18 cellular contexts compared by ENCODE assay signal in the genomic region with DNA sequence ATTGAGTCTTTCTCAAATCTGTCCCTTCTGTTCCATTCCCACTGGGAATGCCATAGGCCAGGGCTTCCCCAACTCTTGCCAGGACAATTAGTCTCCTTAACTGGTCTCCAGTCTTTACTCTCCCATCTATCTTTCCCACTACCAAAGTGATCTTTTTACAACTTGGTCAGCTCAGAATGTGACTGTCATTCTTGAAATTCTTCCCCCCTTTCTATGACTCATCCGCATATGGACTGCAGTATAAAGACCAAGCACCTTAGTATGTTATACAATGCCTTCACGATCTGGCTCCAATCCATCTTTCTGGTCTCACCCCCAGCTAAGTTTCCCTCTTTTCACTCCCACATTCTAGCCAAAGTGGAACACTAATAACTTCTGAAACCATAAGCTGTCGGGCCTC.
DNase-seq lines count a peak whose midpoint lies in the region; ATAC-seq, FAIRE-seq and TF ChIP-seq lines count a peak whose summit lies in the region.
"Had no signal": no experiment of that assay in that cellular context is flagged by ENCODE, and none has a peak within 500 bp of the region (broad histone marks: within the 10 kb centered on the region; RNA-seq: fewer than 3 reads in every experiment).

No MANE protein-coding gene starts in this region.

- H3K9me1 ChIP-seq in IMR-90 (ENCODE audit: insufficient read depth, low read length): no peaks in the 10 kb centered on the region

- 0 out of 2 replicates have a peak, but pooled peaks cover 1% of the 10 kb centered on the region for H3K36me3 ChIP-seq in IMR-90 (ENCODE audit: control insufficient read depth, insufficient read depth, low read length)
- peaks cover 0 to 3% of the 10 kb centered on the region in 2 experiments for H3K36me3 ChIP-seq in trophoblast cell (ENCODE audit: control insufficient read depth in 1 of 2, insufficient read depth in 2 of 2, low read length in 2 of 2)

- no peak overlapping the region for H2BK15ac ChIP-seq in IMR-90 (ENCODE audit: low read depth, low read length)

- H3K4me1 Mint-ChIP-seq in Calu3 (ENCODE audit: low read depth, unreplicated experiment): peaks cover 6% of the 10 kb centered on the region
- H3K4me1 Mint-ChIP-seq: CD14-positive monocyte, IgD-negative memory B cell had no signal

- no peaks in the 10 kb centered on the region for H3K4me1 ChIP-seq in IMR-90 (ENCODE audit: control insufficient read depth, insufficient read depth, low read length)
- H3K4me1 ChIP-seq in trophoblast cell (ENCODE audit: control insufficient read depth in 1 of 2, insufficient read depth in 2 of 2, low read length in 2 of 2): peaks cover 0 to 3% of the 10 kb centered on the region in 2 experiments

- no peak overlapping the region for H4K5ac ChIP-seq in IMR-90 (ENCODE audit: low read depth, low read length)

- H2AFZ ChIP-seq in IMR-90 (replicated peaks; ENCODE audit: low read length, poor library complexity) (no peak overlapping the region), trophoblast cell (ENCODE audit: insufficient read depth, low read length, poor library complexity) (no peak overlapping the region)

- H3K27ac ChIP-seq in IMR-90 (ENCODE audit: insufficient read depth, low read length) (no peak overlapping the region), trophoblast cell (ENCODE audit: low read depth, low read length) (no peak overlapping the region)

- H2BK20ac ChIP-seq in IMR-90 (ENCODE audit: low read depth, low read length): no peak overlapping the region

- no peaks in the 10 kb centered on the region for H3K36me3 Mint-ChIP-seq in Calu3 (ENCODE audit: insufficient read depth, unreplicated experiment)
- H3K36me3 Mint-ChIP-seq: CD8-positive, alpha-beta T cell; IgD-negative memory B cell had no signal

- H2AK9ac ChIP-seq in IMR-90 (replicated peaks; ENCODE audit: low read depth, low read length, poor library complexity): no peak overlapping the region

- no peaks in the 10 kb centered on the region for H3K27me3 ChIP-seq in IMR-90 (ENCODE audit: control insufficient read depth, insufficient read depth, low read length)
- no peaks in the 10 kb centered on the region for H3K27me3 ChIP-seq in trophoblast cell (ENCODE audit: insufficient read depth, low read length)

- H3K18ac ChIP-seq in IMR-90 (ENCODE audit: low read depth, low read length): no peak overlapping the region
- H3K18ac ChIP-seq in trophoblast cell (ENCODE audit: low read length): no peak overlapping the region

- H2BK12ac ChIP-seq in trophoblast cell (ENCODE audit: low read length): no peak overlapping the region

- no peak for TF ChIP-seq POLR2A in IMR-90 (IDR thresholded peaks at IDR 0.05; ENCODE audit: low read depth, low read length)

- H3K4me3 ChIP-seq in IMR-90 (ENCODE audit: insufficient read depth, low read depth, low read length) (no peak overlapping the region), trophoblast cell (ENCODE audit: low read depth, low read length) (no peak overlapping the region)

- no peak overlapping the region for H3K4me3 Mint-ChIP-seq in Calu3 (ENCODE audit: low read depth, unreplicated experiment)
- H3K4me3 Mint-ChIP-seq: CD14-positive monocyte; CD8-positive, alpha-beta T cell; HFFc6; IgD-negative memory B cell had no signal

- H4K91ac ChIP-seq in IMR-90 (ENCODE audit: insufficient read depth, low read depth, low read length) (no peak overlapping the region), trophoblast cell (ENCODE audit: low read depth, low read length) (no peak overlapping the region)

- intact Hi-C loops in IMR-90 (cut with micrococcal nuclease): no loop called here
- intact Hi-C loops in Calu3 (cut with micrococcal nuclease; ENCODE audit: unreplicated experiment): loop anchor here (10.0 kb wide), 1 partner anchor 95 kb away; no protein-coding TSS in a partner anchor

- peak; percentile 62 for FAIRE-seq in urothelium cell line (lab: Jason Lieb, UNC)
- FAIRE-seq: A204.1, GM12892, GM19239 had no signal

- TF ChIP-seq RAD21 in IMR-90 (IDR thresholded peaks at IDR 0.05; ENCODE audit: low read length): no peak

- no peak overlapping the region for H2AK5ac ChIP-seq in IMR-90 (ENCODE audit: low read depth, low read length)
- H2AK5ac ChIP-seq in trophoblast cell (ENCODE audit: low read length): no peak overlapping the region

- no peaks in the 10 kb centered on the region for H3K9me3 ChIP-seq in IMR-90 (ENCODE audit: control insufficient read depth, insufficient read depth, low read length)
- H3K9me3 ChIP-seq in trophoblast cell (ENCODE audit: insufficient read depth, low read depth, low read length): no peaks in the 10 kb centered on the region

- H3K4ac ChIP-seq in IMR-90 (ENCODE audit: low read depth, low read length) (no peak overlapping the region), trophoblast cell (ENCODE audit: low read depth, low read length) (no peak overlapping the region)

- H3K27ac Mint-ChIP-seq in Calu3 (ENCODE audit: unreplicated experiment): no peak overlapping the region
- H3K27ac Mint-ChIP-seq: CD8-positive, alpha-beta T cell; HFFc6; IgD-negative memory B cell had no signal

- H3K14ac ChIP-seq in IMR-90 (replicated peaks; ENCODE audit: low read depth, low read length) (no peak overlapping the region), trophoblast cell (ENCODE audit: low read length) (no peak overlapping the region)

- H3K9ac ChIP-seq in IMR-90 (ENCODE audit: low read depth, low read length) (no peak overlapping the region), trophoblast cell (ENCODE audit: low read length) (no peak overlapping the region)

- no peak overlapping the region for H3K23ac ChIP-seq in IMR-90 (ENCODE audit: low read depth, low read length)
- H3K23ac ChIP-seq in trophoblast cell (ENCODE audit: low read length): no peak overlapping the region

- H3K79me1 ChIP-seq in IMR-90 (ENCODE audit: low read depth in 1 of 2, low read length in 2 of 2) (no peaks in the 10 kb centered on the region), trophoblast cell (ENCODE audit: low read length) (no peaks in the 10 kb centered on the region)

- POLR2A ChIA-PET in IMR-90 (lab: Charles Lee; ENCODE audit: unreplicated experiment): no interaction called here

- no peaks in the 10 kb centered on the region for H3K79me2 ChIP-seq in trophoblast cell (ENCODE audit: control insufficient read depth, insufficient read depth, low read length, poor library complexity)

- H4K8ac ChIP-seq in IMR-90 (ENCODE audit: low read depth in 2 of 2, low read length in 2 of 2): no peak overlapping the region
- no peak overlapping the region for H4K8ac ChIP-seq in trophoblast cell (ENCODE audit: low read depth, low read length)

- TF ChIP-seq CTCF in IMR-90 (conservative IDR thresholded peaks at IDR 0.05; ENCODE audit: low read depth, low read length) (no peak), Calu3 (IDR thresholded peaks at IDR 0.05; ENCODE audit: unreplicated experiment) (no peak)

- BruUV-seq in IMR-90 (replicated peaks; lab: Mats Ljungman, UMichigan) (no TSS peak), Calu3 (replicated peaks; lab: Mats Ljungman, UMichigan) (no TSS peak)

- in situ Hi-C loops in IMR-90 (cut with MboI; ENCODE audit: low sequenced_read_pairs): no loop called here

- no CpG with 5 or more reads among the region's 3 CpGs for WGBS in IMR-90 (ENCODE audit: extremely low coverage in 2 of 2, insufficient read length in 1 of 2), 2 experiments
- no CpG with 5 or more reads among the region's 3 CpGs for WGBS in trophoblast cell (ENCODE audit: extremely low coverage, insufficient coverage, insufficient read length)

- no peaks in the 10 kb centered on the region for H3K27me3 Mint-ChIP-seq in Calu3 (ENCODE audit: unreplicated experiment)

- H2BK120ac ChIP-seq in IMR-90 (ENCODE audit: low read depth, low read length) (no peak overlapping the region), trophoblast cell (ENCODE audit: insufficient read depth, low read length, poor library complexity) (no peak overlapping the region)

- no peak for ATAC-seq in IMR-90 (ENCODE audit: low read depth)
- ATAC-seq: CD8-positive, alpha-beta T cell had no signal

- H4K12ac ChIP-seq in trophoblast cell (ENCODE audit: low read depth, low read length): no peak overlapping the region

- H2BK5ac ChIP-seq in IMR-90 (ENCODE audit: low read depth, low read length, poor library complexity, severe bottlenecking) (no peak overlapping the region), trophoblast cell (ENCODE audit: low read depth, low read length, poor library complexity) (no peak overlapping the region)

- H4K20me1 ChIP-seq in IMR-90 (ENCODE audit: insufficient read depth, low read length): no peaks in the 10 kb centered on the region

- H3K56ac ChIP-seq in IMR-90 (ENCODE audit: extremely low read depth, insufficient read depth, low read length): no peak overlapping the region

- CTCF ChIA-PET in IMR-90 (lab: Yijun Ruan, JAX): no interaction called here
- CTCF ChIA-PET in Calu3 (lab: Charles Lee): no interaction called here

- H3K4me2 ChIP-seq in IMR-90 (ENCODE audit: low read depth, low read length) (no peak overlapping the region), trophoblast cell (ENCODE audit: low read length) (no peak overlapping the region)

- DNase-seq in Daoy (ENCODE audit: low read depth) (peak; percentile 1), IMR-90 (peak; percentile 4), astrocyte of the hippocampus (ENCODE audit: low read depth, low spot score) (peak; percentile 26), urothelium cell line (ENCODE audit: low spot score) (peak; percentile 10), Calu3 (no peak), HuH-7.5 (ENCODE audit: low spot score) (no peak), trophoblast cell (no peak)
- DNase-seq: CD8-positive, alpha-beta T cell; COR-L47; GDM1; HCEC 1CT; HFFc6; KG1 had no signal

- H3K9me3 Mint-ChIP-seq in Calu3 (ENCODE audit: low read depth, unreplicated experiment): no peaks in the 10 kb centered on the region
- H3K9me3 Mint-ChIP-seq: CD8-positive, alpha-beta T cell; HFFc6; IgD-negative memory B cell had no signal

- dilution Hi-C loops in IMR-90 (cut with HindIII; ENCODE audit: low sequenced_read_pairs, unreplicated experiment): no loop called here

TF ChIP-seq in IMR-90, 13 proteins besides CTCF, POLR2A, EP300 and RAD21 (continues in another document):
- TF ChIP-seq CHD1 (IDR thresholded peaks at IDR 0.05; ENCODE audit: low read depth, low read length) (no peak), BHLHE40 (IDR thresholded peaks at IDR 0.05; ENCODE audit: low read depth, low read length) (no peak), NFE2L2 (IDR thresholded peaks at IDR 0.05; ENCODE audit: low read depth, low read length) (no peak), RCOR1 (IDR thresholded peaks at IDR 0.05; ENCODE audit: insufficient replicate concordance, low read length) (no peak), SMC3 (IDR thresholded peaks at IDR 0.05; ENCODE audit: low read depth, low read length) (no peak), RFX5 (IDR thresholded peaks at IDR 0.05; ENCODE audit: low read depth, low read length) (no peak)
- TF ChIP-seq, protein P1, sequence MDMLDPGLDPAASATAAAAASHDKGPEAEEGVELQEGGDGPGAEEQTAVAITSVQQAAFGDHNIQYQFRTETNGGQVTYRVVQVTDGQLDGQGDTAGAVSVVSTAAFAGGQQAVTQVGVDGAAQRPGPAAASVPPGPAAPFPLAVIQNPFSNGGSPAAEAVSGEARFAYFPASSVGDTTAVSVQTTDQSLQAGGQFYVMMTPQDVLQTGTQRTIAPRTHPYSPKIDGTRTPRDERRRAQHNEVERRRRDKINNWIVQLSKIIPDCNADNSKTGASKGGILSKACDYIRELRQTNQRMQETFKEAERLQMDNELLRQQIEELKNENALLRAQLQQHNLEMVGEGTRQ (IDR thresholded peaks at IDR 0.05; ENCODE audit: low read depth, low read length): no peak

Comparison
In these comparisons a context has a peak if more than half of its experiments do, and no peak if none do; other contexts are left out.
1. DNase-seq: peak in Daoy (single experiment), IMR-90 (single experiment), astrocyte of the hippocampus (single experiment) and urothelium cell line (single experiment); none in Calu3 (single experiment), HuH-7.5 (single experiment) and trophoblast cell (0 of 2).